ENCODE assay signal across 25 cellular contexts in the genomic region with DNA sequence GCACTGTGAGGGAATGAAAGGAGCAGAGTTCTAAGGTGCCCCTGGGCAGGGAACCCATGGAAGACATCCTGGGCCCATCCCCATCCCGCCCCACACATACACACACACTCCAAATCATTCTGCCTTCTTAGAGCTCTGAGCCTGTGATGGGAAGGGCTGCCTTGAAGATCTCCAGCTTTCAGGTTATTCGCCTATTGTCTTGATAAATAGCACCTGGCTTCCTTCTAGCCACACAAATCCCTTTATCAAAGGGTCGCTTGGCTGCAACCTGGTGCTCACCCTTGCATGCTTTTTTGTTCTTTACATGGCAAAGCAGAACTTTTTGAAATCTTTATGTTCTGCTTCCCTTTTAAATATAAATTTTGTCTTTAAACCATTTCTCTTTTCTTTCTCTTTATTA.
DNase-seq lines count a peak whose midpoint lies in the region; ATAC-seq, FAIRE-seq and TF ChIP-seq lines count a peak whose summit lies in the region.
"Had no signal": no experiment of that assay in that cellular context is flagged by ENCODE, and none has a peak within 500 bp of the region (broad histone marks: within the 10 kb centered on the region; RNA-seq: fewer than 3 reads in every experiment).

No MANE protein-coding gene starts in this region.

- POLR2A ChIA-PET in H1 (lab: Charles Lee; ENCODE audit: partially characterized antibody): no interaction called here

- no peaks in the 10 kb centered on the region for H3K36me3 ChIP-seq in H1 (ENCODE audit: control insufficient read depth in 2 of 4, insufficient read depth in 4 of 4, low read length in 3 of 4)
- H3K36me3 ChIP-seq in Karpas-422 (ENCODE audit: insufficient read depth, low read length): no peaks in the 10 kb centered on the region
- H3K36me3 ChIP-seq: BE2C had no signal

- H2BK20ac ChIP-seq in H9 (ENCODE audit: low read depth, low read length, poor library complexity, severe bottlenecking) (no peak overlapping the region), H1 (ENCODE audit: low read length) (peak overlapping the region; percentile 73; the same call in 1 of the 2 replicates)

- H3K27me3 ChIP-seq in H9 (ENCODE audit: insufficient read depth, low read length) (no peaks in the 10 kb centered on the region), H1 (replicated peaks in 1 of 4; ENCODE audit: control insufficient read depth in 3 of 4, extremely low read depth in 1 of 4, insufficient read depth in 3 of 4, low read length in 3 of 4) (no peaks in the 10 kb centered on the region), Karpas-422 (ENCODE audit: low read length) (no peaks in the 10 kb centered on the region)
- H3K27me3 ChIP-seq: BE2C had no signal

- H3K9ac ChIP-seq in H9 (ENCODE audit: extremely low read depth, insufficient read length, low read length) (no peak overlapping the region), H1 (replicated peaks in 1 of 4; ENCODE audit: extremely low read depth in 1 of 4, low read depth in 3 of 4, low read length in 3 of 4) (no peak overlapping the region), Karpas-422 (ENCODE audit: low read length) (no peak overlapping the region)
- H3K9ac ChIP-seq: GM23248 had no signal

- H3T11ph ChIP-seq in H9 (ENCODE audit: low read length): no peak overlapping the region

- TF ChIP-seq EP300 in H1 (IDR thresholded peaks at IDR 0.05; ENCODE audit: borderline replicate concordance in 1 of 2, low read depth in 2 of 2, low read length in 2 of 2): no peak

- no peaks in the 10 kb centered on the region for H3K9me2 ChIP-seq in Karpas-422 (replicated peaks; ENCODE audit: insufficient read depth, low read length)

- no peak overlapping the region for H3K4ac ChIP-seq in H9 (ENCODE audit: low read depth, low read length)
- H3K4ac ChIP-seq in H1 (replicated peaks; ENCODE audit: insufficient read length, low read depth, low read length): peak overlapping the region; percentile 8

- H2BK5ac ChIP-seq in H9 (ENCODE audit: insufficient read length, low read length): no peak overlapping the region
- peak overlapping the region; percentile 54; the same call in 1 of the 2 replicates for H2BK5ac ChIP-seq in H1 (ENCODE audit: low read depth, low read length)

- no peak overlapping the region; a peak in 1 of 5 replicates for H3K4me3 Mint-ChIP-seq in H9
- H3K4me3 Mint-ChIP-seq: CD4-positive, CD25-positive, alpha-beta regulatory T cell; CD8-positive, alpha-beta memory T cell had no signal

- DNase-seq in H9 (peak; percentile 46), H1 (ENCODE audit: low read depth in 1 of 2, low spot score in 2 of 2) (no peak), iPS-NIHi7 (ENCODE audit: extremely low spot score) (peak; percentile 16), Karpas-422 (no peak), NCI-H748 (lab: John Stamatoyannopoulos, UW; ENCODE audit: unreplicated experiment) (no peak)
- DNase-seq in stimulated activated naive CD8-positive, alpha-beta T cell treated with anti-CD3 and anti-CD28 coated beads, Interleukin-15, Interleukin-2, amounts not matched to agents 100 U/mL and 50 U/mL, for 24 hours: no peak
- DNase-seq: ACHN; BE2C; C1 segment of cervical spinal cord; CD4-positive, CD25-positive, alpha-beta regulatory T cell; CD8-positive, alpha-beta memory T cell; COR-L47; DMS 273 treated with DMSO at 0.1 percent for 48 hours; DMS53; DND-41; EL; GM23248; HCEC 1CT; IMR-90 had no signal

- H3K79me1 ChIP-seq in H9 (ENCODE audit: insufficient read depth, low read depth, low read length, poor library complexity, severe bottlenecking) (no peaks in the 10 kb centered on the region), H1 (ENCODE audit: low read depth, low read length) (no peaks in the 10 kb centered on the region)

- no peaks in the 10 kb centered on the region for H3K23me2 ChIP-seq in H9 (ENCODE audit: insufficient read length, low read depth, low read length, poor library complexity, severe bottlenecking)
- H3K23me2 ChIP-seq in H1 (ENCODE audit: low read depth, low read length): no peaks in the 10 kb centered on the region

- H4K91ac ChIP-seq in H9 (ENCODE audit: insufficient read length, low read depth, low read length) (no peak overlapping the region), H1 (replicated peaks; ENCODE audit: insufficient read length, low read length) (peak overlapping the region; percentile 1)

- H2BK15ac ChIP-seq in H9 (ENCODE audit: low read depth, low read length) (no peak overlapping the region), H1 (ENCODE audit: low read length) (no peak overlapping the region)

- CTCF ChIA-PET in H1 (lab: Charles Lee; ENCODE audit: partially characterized antibody): interaction anchor here (0.7 to 1.3 kb wide), 2 partner anchors 14 to 918 kb away, joined by 3 read pairs; no protein-coding TSS in a partner anchor

- H3K56ac ChIP-seq in H9 (ENCODE audit: insufficient read length, low read depth, low read length) (no peak overlapping the region), H1 (replicated peaks; ENCODE audit: insufficient read length, low read depth, low read length) (no peak overlapping the region)

- peaks cover 15 to 20% of the 10 kb centered on the region in 2 experiments for H3K4me1 Mint-ChIP-seq in H9
- H3K4me1 Mint-ChIP-seq: CD4-positive, CD25-positive, alpha-beta regulatory T cell; CD8-positive, alpha-beta memory T cell had no signal

- H4K20me1 ChIP-seq in H9 (ENCODE audit: control insufficient read depth, insufficient read depth, insufficient read length): no peaks in the 10 kb centered on the region
- no peaks in the 10 kb centered on the region for H4K20me1 ChIP-seq in H1 (replicated peaks in 1 of 2; ENCODE audit: control insufficient read depth in 1 of 2, insufficient read depth in 2 of 2, low read length in 2 of 2)
- H4K20me1 ChIP-seq in Karpas-422 (ENCODE audit: insufficient read depth, low read depth, low read length): no peaks in the 10 kb centered on the region

- peak; percentile 23 for ATAC-seq in stimulated activated naive CD8-positive, alpha-beta T cell treated with anti-CD3 and anti-CD28 coated beads, Interleukin-15, Interleukin-2, amounts not matched to agents 100 U/mL and 50 U/mL, for 24 hours
- ATAC-seq in GM18907 (IDR thresholded peaks at IDR 0.05; ENCODE audit: unreplicated experiment) (no peak), HG02588 (IDR thresholded peaks at IDR 0.05; ENCODE audit: unreplicated experiment) (no peak)
- ATAC-seq: GM12878, K562 had no signal

- H3K9me3 ChIP-seq in H9 (ENCODE audit: control insufficient read depth, low read depth, low read length) (no peaks in the 10 kb centered on the region), H1 (ENCODE audit: insufficient read depth in 2 of 2, low read depth in 1 of 2, low read length in 1 of 2) (no peaks in the 10 kb centered on the region), Karpas-422 (ENCODE audit: low read length) (no peaks in the 10 kb centered on the region)
- H3K9me3 ChIP-seq: BE2C had no signal

- H3K23ac ChIP-seq in H9 (ENCODE audit: insufficient read length, low read depth, low read length): no peak overlapping the region
- H3K23ac ChIP-seq in H1 (ENCODE audit: insufficient read length): no peak overlapping the region

- TF ChIP-seq CTCF in H9 (conservative IDR thresholded peaks at IDR 0.05) (no peak), H1 (IDR thresholded peaks at IDR 0.05; ENCODE audit: control extremely low read depth in 1 of 3, insufficient read depth in 1 of 3, low read depth in 1 of 3, low read length in 3 of 3) (no peak)

- H3K14ac ChIP-seq in H9 (ENCODE audit: insufficient read depth, low read length) (no peak overlapping the region), H1 (ENCODE audit: insufficient read length) (no peak overlapping the region)

- H3K18ac ChIP-seq in H9 (ENCODE audit: insufficient read length, low read depth, low read length): no peak overlapping the region
- no peak overlapping the region for H3K18ac ChIP-seq in H1 (ENCODE audit: extremely low read depth, low read length)

- no peak overlapping the region for H3K27ac ChIP-seq in H9 (ENCODE audit: insufficient read length, low read depth, low read length)
- no peak overlapping the region; the same call in 1 of the 2 replicates for H3K27ac ChIP-seq in H1 (ENCODE audit: low read depth, low read length)
- H3K27ac ChIP-seq in Karpas-422 (ENCODE audit: low read length): no peak overlapping the region
- H3K27ac ChIP-seq: GM23248 had no signal

- H3K4me2 ChIP-seq in H9 (ENCODE audit: insufficient read depth, insufficient read length, low read length) (no peak overlapping the region), H1 (ENCODE audit: insufficient read depth in 1 of 2, low read depth in 2 of 2, low read length in 2 of 2) (no peak overlapping the region), Karpas-422 (ENCODE audit: low read depth, low read length, poor library complexity, severe bottlenecking) (no peak overlapping the region)

- H3K27me3 Mint-ChIP-seq in H9 (ENCODE audit: low read depth): no peaks in the 10 kb centered on the region; the same call in 1 of the 2 replicates
- H3K27me3 Mint-ChIP-seq: CD4-positive, CD25-positive, alpha-beta regulatory T cell; CD8-positive, alpha-beta memory T cell had no signal

- H3K79me2 ChIP-seq in H9 (ENCODE audit: insufficient read depth, low read length): no peaks in the 10 kb centered on the region
- H3K79me2 ChIP-seq in H1 (ENCODE audit: control insufficient read depth in 1 of 2, insufficient read depth in 2 of 2, low read length in 2 of 2): no peaks in the 10 kb centered on the region
- H3K79me2 ChIP-seq in Karpas-422 (ENCODE audit: low read length): no peaks in the 10 kb centered on the region

- no peak overlapping the region for H2AK5ac ChIP-seq in H9 (ENCODE audit: insufficient read length, low read length)
- H2AK5ac ChIP-seq in H1 (ENCODE audit: low read depth, low read length): no peak overlapping the region

- H4K8ac ChIP-seq in H9 (replicated peaks; ENCODE audit: insufficient read length, low read depth, low read length): no peak overlapping the region
- H4K8ac ChIP-seq in H1 (ENCODE audit: extremely low read depth, insufficient read depth, low read length): no peak overlapping the region

- TF ChIP-seq RAD21 in H1 (IDR thresholded peaks at IDR 0.05 in 1 of 2, conservative IDR thresholded peaks at IDR 0.05 in 1 of 2; ENCODE audit: low read depth in 2 of 2, low read length in 2 of 2): 0 out of 4 replicates have a peak, but pooled peaks of 1 of the 2 experiments have one; percentile 2

- no CpG with 5 or more reads among the region's 3 CpGs for WGBS in H9 (ENCODE audit: extremely low coverage, insufficient read length, low lambda C conversion rate)
- 81% methylated on average over 3 of the region's 3 CpGs; no CpG with 5 or more reads in 1 of the 2 experiments for WGBS in H1 (ENCODE audit: extremely low coverage in 1 of 2, insufficient coverage in 1 of 2, insufficient read length in 1 of 2, insufficient replicate concordance in 2 of 2, low coverage in 1 of 2, low lambda C conversion rate in 2 of 2, missing lambda C conversion rate in 1 of 2), 2 experiments

- no peak overlapping the region for H2BK120ac ChIP-seq in H9 (ENCODE audit: low read depth, low read length, poor library complexity, severe bottlenecking)
- H2BK120ac ChIP-seq in H1 (replicated peaks; ENCODE audit: low read depth, low read length): no peak overlapping the region

- peaks cover 0 to 3% (median 0%) of the 10 kb centered on the region in 3 experiments; a peak in 1 of 7 replicates for H3K36me3 Mint-ChIP-seq in H9 (ENCODE audit: insufficient read depth in 1 of 3, low read depth in 3 of 3)
- H3K36me3 Mint-ChIP-seq: CD4-positive, CD25-positive, alpha-beta regulatory T cell; CD8-positive, alpha-beta memory T cell had no signal

- H3K4me1 ChIP-seq in H9 (ENCODE audit: insufficient read depth, low read length) (0 out of 2 replicates have a peak, but pooled peaks cover 3% of the 10 kb centered on the region), H1 (replicated peaks in 1 of 4; ENCODE audit: control insufficient read depth in 3 of 4, insufficient read depth in 4 of 4, low read length in 3 of 4) (peaks cover 0 to 5% (median 3%) of the 10 kb centered on the region in 4 experiments; a peak in 6 of 7 replicates), Karpas-422 (ENCODE audit: low read length) (no peaks in the 10 kb centered on the region)
- H3K4me1 ChIP-seq: BE2C had no signal

- no peak overlapping the region for H4K5ac ChIP-seq in H9 (ENCODE audit: insufficient read length, low read depth, low read length)
- no peak overlapping the region for H4K5ac ChIP-seq in H1 (ENCODE audit: insufficient read length, low read depth, low read length)

- H2BK12ac ChIP-seq in H9 (ENCODE audit: insufficient read length, low read depth, low read length) (no peak overlapping the region), H1 (ENCODE audit: low read depth, low read length) (no peak overlapping the region)

- H3K27ac Mint-ChIP-seq in H9: no peak overlapping the region; a peak in 2 of 7 replicates
- H3K27ac Mint-ChIP-seq: CD4-positive, CD25-positive, alpha-beta regulatory T cell; CD8-positive, alpha-beta memory T cell had no signal

- no peak for TF ChIP-seq POLR2A in H1 (IDR thresholded peaks at IDR 0.05; ENCODE audit: control extremely low read depth in 1 of 2, low read depth in 2 of 2, low read length in 2 of 2)

- H3K4me3 ChIP-seq in H1 (ENCODE audit: extremely low read depth in 1 of 4, insufficient read depth in 2 of 4, low read depth in 3 of 4, low read length in 4 of 4) (no peak overlapping the region), Karpas-422 (ENCODE audit: low read length) (no peak overlapping the region)
- H3K4me3 ChIP-seq: GM12878, GM23248, K562 had no signal

- H2AFZ ChIP-seq in H9 (ENCODE audit: low read length) (no peak overlapping the region), H1 (ENCODE audit: low read length) (no peak overlapping the region), Karpas-422 (ENCODE audit: low read length) (no peak overlapping the region)
- H2AFZ ChIP-seq: GM23248 had no signal

- no peaks in the 10 kb centered on the region; a peak in 1 of 5 replicates for H3K9me3 Mint-ChIP-seq in H9

- FAIRE-seq in H1 (lab: Jason Lieb, UNC): no peak
- FAIRE-seq: A204.1, GM12878, HTR-8/SVneo, K562 had no signal

Comparison
In these comparisons a context has a peak if more than half of its experiments do, and no peak if none do; other contexts are left out.
1. DNase-seq: peak in H9 (single experiment) and iPS-NIHi7 (single experiment); none in H1 (0 of 2), stimulated activated naive CD8-positive, alpha-beta T cell treated with anti-CD3 and anti-CD28 coated beads, Interleukin-15, Interleukin-2, amounts not matched to agents 100 U/mL and 50 U/mL, for 24 hours (single experiment), Karpas-422 (single experiment) and NCI-H748 (single experiment).